ENCODE assay signal across 8 cellular contexts in genomic region chr3:39808467-39809180, GRCh38. TPM values are rescaled to one million over a fixed set of nuclear protein-coding genes. Genes with fewer than 3 reads are reported as not detected.
A peak's percentile ranks its signal among the peaks of the same experiment; 100 is the strongest.
DNase-seq lines count a peak whose midpoint lies in the region; ATAC-seq and TF ChIP-seq lines count a peak whose summit lies in the region.

No MANE protein-coding gene starts in this region.

- no peaks in the 10 kb centered on the region for H3K9me3 Mint-ChIP-seq in CD8-positive, alpha-beta T cell
- no peaks in the 10 kb centered on the region for H3K9me3 Mint-ChIP-seq in activated naive CD8-positive, alpha-beta T cell treated with anti-CD3 and anti-CD28 coated beads, Interleukin-2, amount 10 ng/mL, durations not matched to agents 7 days and 5 days

- no peak for DNase-seq in CD8-positive, alpha-beta T cell
- DNase-seq in activated naive CD8-positive, alpha-beta T cell treated with anti-CD3 and anti-CD28 coated beads, Interleukin-2, amount 10 ng/mL, durations not matched to agents 7 days and 5 days: no peak
- DNase-seq in DMS114 treated with DMSO at 0.1 percent for 48 hours (lab: John Stamatoyannopoulos, UW; ENCODE audit: unreplicated experiment) (no peak), GM19238 (ENCODE audit: insufficient read length, low spot score) (no peak)

- CTCF ChIA-PET in CD8-positive, alpha-beta T cell (lab: Charles Lee): no interaction called here

- H3K27ac ChIP-seq in CD8-positive, alpha-beta T cell (ENCODE audit: low read depth, low read length): no peak overlapping the region
- H3K27ac ChIP-seq in iPS-20b (ENCODE audit: low read length): no peak overlapping the region
- H3K27ac ChIP-seq in skeletal muscle tissue (ENCODE audit: low read depth, low read length): no peak overlapping the region

- no peak overlapping the region for H3K27ac Mint-ChIP-seq in CD8-positive, alpha-beta T cell
- H3K27ac Mint-ChIP-seq in activated naive CD8-positive, alpha-beta T cell treated with anti-CD3 and anti-CD28 coated beads, Interleukin-2, amount 10 ng/mL, durations not matched to agents 7 days and 5 days: peak overlapping the region; percentile 21

- no peak for TF ChIP-seq CTCF in CD8-positive, alpha-beta T cell (IDR thresholded peaks at IDR 0.05)

- H3K36me3 Mint-ChIP-seq in CD8-positive, alpha-beta T cell: no peaks in the 10 kb centered on the region
- no peaks in the 10 kb centered on the region for H3K36me3 Mint-ChIP-seq in activated naive CD8-positive, alpha-beta T cell treated with anti-CD3 and anti-CD28 coated beads, Interleukin-2, amount 10 ng/mL, durations not matched to agents 7 days and 5 days

- peaks cover 10% of the 10 kb centered on the region for H3K27me3 ChIP-seq in CD8-positive, alpha-beta T cell (ENCODE audit: insufficient read depth, low read length)
- H3K27me3 ChIP-seq in iPS-20b (ENCODE audit: insufficient read depth, low read length) (peaks cover 69% of the 10 kb centered on the region), skeletal muscle tissue (ENCODE audit: control insufficient read depth in 3 of 3, insufficient read depth in 3 of 3, low read length in 3 of 3) (peaks cover 23 to 33% (median 31%) of the 10 kb centered on the region in 3 donors)

- H3K4me3 Mint-ChIP-seq in CD8-positive, alpha-beta T cell: peak overlapping the region; percentile 62
- peak overlapping the region; percentile 41 for H3K4me3 Mint-ChIP-seq in activated naive CD8-positive, alpha-beta T cell treated with anti-CD3 and anti-CD28 coated beads, Interleukin-2, amount 10 ng/mL, durations not matched to agents 7 days and 5 days

- no peaks in the 10 kb centered on the region for H3K4me1 ChIP-seq in CD8-positive, alpha-beta T cell (ENCODE audit: insufficient read depth, low read length)
- H3K4me1 ChIP-seq in iPS-20b (ENCODE audit: insufficient read depth, low read length) (peaks cover 2% of the 10 kb centered on the region; the same call in 1 of the 2 replicates), skeletal muscle tissue (ENCODE audit: control insufficient read depth in 3 of 3, insufficient read depth in 3 of 3, low read length in 3 of 3) (peaks cover 14 to 22% (median 20%) of the 10 kb centered on the region in 3 donors)

- intact Hi-C loops in CD8-positive, alpha-beta T cell (cut with DNase I, micrococcal nuclease): no loop called here

- peaks cover 55% of the 10 kb centered on the region for H3K27me3 Mint-ChIP-seq in CD8-positive, alpha-beta T cell (ENCODE audit: low read depth)
- peaks cover 54% of the 10 kb centered on the region for H3K27me3 Mint-ChIP-seq in activated naive CD8-positive, alpha-beta T cell treated with anti-CD3 and anti-CD28 coated beads, Interleukin-2, amount 10 ng/mL, durations not matched to agents 7 days and 5 days

- no peaks in the 10 kb centered on the region for H3K9me3 ChIP-seq in CD8-positive, alpha-beta T cell (ENCODE audit: low read length)
- peaks cover 4% of the 10 kb centered on the region for H3K9me3 ChIP-seq in iPS-20b (ENCODE audit: insufficient read depth, low read depth, low read length)
- no peaks in the 10 kb centered on the region for H3K9me3 ChIP-seq in skeletal muscle tissue (ENCODE audit: control insufficient read depth in 3 of 3, low read length in 3 of 3)

- no peak overlapping the region for H3K4me3 ChIP-seq in CD8-positive, alpha-beta T cell (ENCODE audit: low read depth, low read length)
- H3K4me3 ChIP-seq in iPS-20b (ENCODE audit: low read length): peak overlapping the region; percentile 71
- peak overlapping the region; percentile 64 to 69 (median 68) for H3K4me3 ChIP-seq in skeletal muscle tissue (ENCODE audit: low read length in 3 of 3)

- ATAC-seq in CD8-positive, alpha-beta T cell: no peak
- ATAC-seq in HG02571 (IDR thresholded peaks at IDR 0.05; ENCODE audit: unreplicated experiment) (peak; percentile 25), GM21360 (IDR thresholded peaks at IDR 0.05; ENCODE audit: unreplicated experiment) (no peak)
- ATAC-seq in activated naive CD8-positive, alpha-beta T cell treated with anti-CD3 and anti-CD28 coated beads, Interleukin-2, amount 10 ng/mL, durations not matched to agents 7 days and 5 days (ENCODE audit: low read depth): no peak

- H3K9ac ChIP-seq in iPS-20b (ENCODE audit: low read depth, low read length) (peak overlapping the region; percentile 38; the same call in 1 of the 2 replicates), skeletal muscle tissue (ENCODE audit: low read depth in 1 of 3, low read length in 3 of 3) (peak overlapping the region; percentile 50 to 66 (median 57))

- POLR2A ChIA-PET in CD8-positive, alpha-beta T cell (lab: Charles Lee): no interaction called here
- POLR2A ChIA-PET in activated naive CD8-positive, alpha-beta T cell treated with anti-CD3 and anti-CD28 coated beads, Interleukin-2, amount 10 ng/mL, durations not matched to agents 7 days and 5 days (lab: Charles Lee): no interaction called here

- H3K36me3 ChIP-seq in CD8-positive, alpha-beta T cell (ENCODE audit: insufficient read depth, low read length): no peaks in the 10 kb centered on the region
- H3K36me3 ChIP-seq in iPS-20b (ENCODE audit: insufficient read depth, low read depth, low read length): no peaks in the 10 kb centered on the region
- no peaks in the 10 kb centered on the region for H3K36me3 ChIP-seq in skeletal muscle tissue (ENCODE audit: control insufficient read depth in 3 of 3, insufficient read depth in 3 of 3, low read length in 3 of 3)

- peaks cover 19% of the 10 kb centered on the region for H3K4me1 Mint-ChIP-seq in CD8-positive, alpha-beta T cell (ENCODE audit: low read depth)
- peaks cover 13% of the 10 kb centered on the region for H3K4me1 Mint-ChIP-seq in activated naive CD8-positive, alpha-beta T cell treated with anti-CD3 and anti-CD28 coated beads, Interleukin-2, amount 10 ng/mL, durations not matched to agents 7 days and 5 days

RNA-seq across cellular contexts. Expression of gene MYRIP, which starts 0.8 kb away (rescaled TPM):
- not detected for total RNA-seq in CD8-positive, alpha-beta T cell
- total RNA-seq in activated naive CD8-positive, alpha-beta T cell treated with anti-CD3 and anti-CD28 coated beads, Interleukin-2, amount 10 ng/mL, durations not matched to agents 7 days and 5 days: not detected
- total RNA-seq in skeletal muscle tissue: 1.0 TPM
